ENCODE assay signal across 1 cellular context in genomic region chr10:77539147-77539935, GRCh38.
TF ChIP-seq lines count a peak whose summit lies in the region.

No MANE protein-coding gene starts in this region.

TF ChIP-seq in GM23338, 12 proteins besides CTCF, POLR2A, EP300 and RAD21:
- TF ChIP-seq ETS1 (IDR thresholded peaks at IDR 0.05) (no peak), ZNF114 (CRISPR knock-in tag; IDR thresholded peaks at IDR 0.05) (no peak), STAT1 (IDR thresholded peaks at IDR 0.05; ENCODE audit: unreplicated experiment) (no peak), POLR2AphosphoS5 (IDR thresholded peaks at IDR 0.05; ENCODE audit: low read depth) (no peak), JUNB (IDR thresholded peaks at IDR 0.05; ENCODE audit: unreplicated experiment) (no peak), EZH2 (IDR thresholded peaks at IDR 0.05; ENCODE audit: low read depth, unreplicated experiment) (no peak), NANOG (IDR thresholded peaks at IDR 0.05; ENCODE audit: borderline replicate concordance) (no peak), ZNF331 (CRISPR knock-in tag; IDR thresholded peaks at IDR 0.05; ENCODE audit: low read depth) (no peak), REST (IDR thresholded peaks at IDR 0.05; ENCODE audit: unreplicated experiment) (no peak), ZNF462 (CRISPR knock-in tag; IDR thresholded peaks at IDR 0.05) (no peak), CREB1 (CRISPR knock-in tag; IDR thresholded peaks at IDR 0.05; ENCODE audit: low read depth) (no peak), EZH2phosphoT487 (IDR thresholded peaks at IDR 0.05; ENCODE audit: unreplicated experiment) (no peak)
